In genomic region chr14:34843011-34843554, GRCh38 we compare ENCODE assay signal across 1 cellular context.
TF ChIP-seq lines count a peak whose summit lies in the region.

No MANE protein-coding gene starts in this region.

TF ChIP-seq in K562, 482 proteins besides CTCF, POLR2A, EP300 and RAD21 (continued from another document and continues in another):
- no peak for TF ChIP-seq ARID3A (IDR thresholded peaks at IDR 0.05; ENCODE audit: borderline replicate concordance, low read depth, low read length)
- TF ChIP-seq ZBTB26 (CRISPR knock-in tag; IDR thresholded peaks at IDR 0.05) = no peak
- peak; percentile 85 for TF ChIP-seq ZNF384 (IDR thresholded peaks at IDR 0.05; ENCODE audit: low read depth, low read length)
- no peak for TF ChIP-seq CTBP1 (IDR thresholded peaks at IDR 0.05; ENCODE audit: borderline replicate concordance)
- TF ChIP-seq SMARCC2 (IDR thresholded peaks at IDR 0.05; ENCODE audit: low read depth) = no peak
- no peak for TF ChIP-seq PCBP2 (IDR thresholded peaks at IDR 0.05; ENCODE audit: low read depth, low read length, poor library complexity, severe bottlenecking)
- TF ChIP-seq TARDBP (IDR thresholded peaks at IDR 0.05) = no peak
- no peak for TF ChIP-seq ATF2 (CRISPR knock-in tag; IDR thresholded peaks at IDR 0.05)
- TF ChIP-seq NFIC (IDR thresholded peaks at IDR 0.05) = peak; percentile 59
- TF ChIP-seq, protein P1, sequence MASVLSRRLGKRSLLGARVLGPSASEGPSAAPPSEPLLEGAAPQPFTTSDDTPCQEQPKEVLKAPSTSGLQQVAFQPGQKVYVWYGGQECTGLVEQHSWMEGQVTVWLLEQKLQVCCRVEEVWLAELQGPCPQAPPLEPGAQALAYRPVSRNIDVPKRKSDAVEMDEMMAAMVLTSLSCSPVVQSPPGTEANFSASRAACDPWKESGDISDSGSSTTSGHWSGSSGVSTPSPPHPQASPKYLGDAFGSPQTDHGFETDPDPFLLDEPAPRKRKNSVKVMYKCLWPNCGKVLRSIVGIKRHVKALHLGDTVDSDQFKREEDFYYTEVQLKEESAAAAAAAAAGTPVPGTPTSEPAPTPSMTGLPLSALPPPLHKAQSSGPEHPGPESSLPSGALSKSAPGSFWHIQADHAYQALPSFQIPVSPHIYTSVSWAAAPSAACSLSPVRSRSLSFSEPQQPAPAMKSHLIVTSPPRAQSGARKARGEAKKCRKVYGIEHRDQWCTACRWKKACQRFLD (CRISPR knock-in tag; IDR thresholded peaks at IDR 0.05) = no peak
- TF ChIP-seq ILF3 (IDR thresholded peaks at IDR 0.05; ENCODE audit: borderline replicate concordance) = no peak
- no peak for TF ChIP-seq CBX3 (IDR thresholded peaks at IDR 0.05; ENCODE audit: borderline replicate concordance in 1 of 2, low read length in 2 of 2)
- no peak for TF ChIP-seq HMG20A (CRISPR knock-in tag; conservative IDR thresholded peaks at IDR 0.05)
- no peak for TF ChIP-seq CBFA2T3 (IDR thresholded peaks at IDR 0.05)
- no peak for TF ChIP-seq ZNF134 (CRISPR knock-in tag; conservative IDR thresholded peaks at IDR 0.05)
- TF ChIP-seq, protein P2, sequence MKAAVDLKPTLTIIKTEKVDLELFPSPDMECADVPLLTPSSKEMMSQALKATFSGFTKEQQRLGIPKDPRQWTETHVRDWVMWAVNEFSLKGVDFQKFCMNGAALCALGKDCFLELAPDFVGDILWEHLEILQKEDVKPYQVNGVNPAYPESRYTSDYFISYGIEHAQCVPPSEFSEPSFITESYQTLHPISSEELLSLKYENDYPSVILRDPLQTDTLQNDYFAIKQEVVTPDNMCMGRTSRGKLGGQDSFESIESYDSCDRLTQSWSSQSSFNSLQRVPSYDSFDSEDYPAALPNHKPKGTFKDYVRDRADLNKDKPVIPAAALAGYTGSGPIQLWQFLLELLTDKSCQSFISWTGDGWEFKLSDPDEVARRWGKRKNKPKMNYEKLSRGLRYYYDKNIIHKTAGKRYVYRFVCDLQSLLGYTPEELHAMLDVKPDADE (conservative IDR thresholded peaks at IDR 0.05; ENCODE audit: control insufficient read depth, low read depth, low read length) = no peak
- no peak for TF ChIP-seq ZNF224 (CRISPR knock-in tag; IDR thresholded peaks at IDR 0.05)
- no peak for TF ChIP-seq LEF1 (IDR thresholded peaks at IDR 0.05)
- TF ChIP-seq ZBTB12 (CRISPR knock-in tag; IDR thresholded peaks at IDR 0.05) = no peak
- TF ChIP-seq ZNF79 (CRISPR knock-in tag; IDR thresholded peaks at IDR 0.05; ENCODE audit: low read depth) = no peak
- TF ChIP-seq, protein P3, sequence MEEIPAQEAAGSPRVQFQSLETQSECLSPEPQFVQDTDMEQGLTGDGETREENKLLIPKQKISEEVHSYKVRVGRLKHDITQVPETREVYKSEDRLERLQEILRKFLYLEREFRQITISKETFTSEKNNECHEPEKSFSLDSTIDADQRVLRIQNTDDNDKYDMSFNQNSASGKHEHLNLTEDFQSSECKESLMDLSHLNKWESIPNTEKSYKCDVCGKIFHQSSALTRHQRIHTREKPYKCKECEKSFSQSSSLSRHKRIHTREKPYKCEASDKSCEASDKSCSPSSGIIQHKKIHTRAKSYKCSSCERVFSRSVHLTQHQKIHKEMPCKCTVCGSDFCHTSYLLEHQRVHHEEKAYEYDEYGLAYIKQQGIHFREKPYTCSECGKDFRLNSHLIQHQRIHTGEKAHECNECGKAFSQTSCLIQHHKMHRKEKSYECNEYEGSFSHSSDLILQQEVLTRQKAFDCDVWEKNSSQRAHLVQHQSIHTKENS (CRISPR knock-in tag; IDR thresholded peaks at IDR 0.05) = no peak
- no peak for TF ChIP-seq KLF13 (tag; IDR thresholded peaks at IDR 0.05; ENCODE audit: borderline replicate concordance, low read depth)
- TF ChIP-seq ZNF24 (IDR thresholded peaks at IDR 0.05) = no peak
- TF ChIP-seq NFE2L1 (tag; IDR thresholded peaks at IDR 0.05; ENCODE audit: borderline replicate concordance, low read depth) = peak; percentile 79
- no peak for TF ChIP-seq STAG1 (CRISPR knock-in tag; IDR thresholded peaks at IDR 0.05; ENCODE audit: borderline replicate concordance)
- no peak for TF ChIP-seq SMAD4 (CRISPR knock-in tag; conservative IDR thresholded peaks at IDR 0.05)
- TF ChIP-seq TBL1XR1 (IDR thresholded peaks at IDR 0.05; ENCODE audit: low read length in 2 of 2) = no peak
- no peak for TF ChIP-seq ZFPM2 (CRISPR knock-in tag; IDR thresholded peaks at IDR 0.05)
- no peak for TF ChIP-seq SMAD1 (IDR thresholded peaks at IDR 0.05; ENCODE audit: low read depth, low read length, partially characterized antibody)
- TF ChIP-seq NEUROD1 (IDR thresholded peaks at IDR 0.05; ENCODE audit: borderline replicate concordance, low read depth, low read length, partially characterized antibody) = no peak
- TF ChIP-seq, protein P4, sequence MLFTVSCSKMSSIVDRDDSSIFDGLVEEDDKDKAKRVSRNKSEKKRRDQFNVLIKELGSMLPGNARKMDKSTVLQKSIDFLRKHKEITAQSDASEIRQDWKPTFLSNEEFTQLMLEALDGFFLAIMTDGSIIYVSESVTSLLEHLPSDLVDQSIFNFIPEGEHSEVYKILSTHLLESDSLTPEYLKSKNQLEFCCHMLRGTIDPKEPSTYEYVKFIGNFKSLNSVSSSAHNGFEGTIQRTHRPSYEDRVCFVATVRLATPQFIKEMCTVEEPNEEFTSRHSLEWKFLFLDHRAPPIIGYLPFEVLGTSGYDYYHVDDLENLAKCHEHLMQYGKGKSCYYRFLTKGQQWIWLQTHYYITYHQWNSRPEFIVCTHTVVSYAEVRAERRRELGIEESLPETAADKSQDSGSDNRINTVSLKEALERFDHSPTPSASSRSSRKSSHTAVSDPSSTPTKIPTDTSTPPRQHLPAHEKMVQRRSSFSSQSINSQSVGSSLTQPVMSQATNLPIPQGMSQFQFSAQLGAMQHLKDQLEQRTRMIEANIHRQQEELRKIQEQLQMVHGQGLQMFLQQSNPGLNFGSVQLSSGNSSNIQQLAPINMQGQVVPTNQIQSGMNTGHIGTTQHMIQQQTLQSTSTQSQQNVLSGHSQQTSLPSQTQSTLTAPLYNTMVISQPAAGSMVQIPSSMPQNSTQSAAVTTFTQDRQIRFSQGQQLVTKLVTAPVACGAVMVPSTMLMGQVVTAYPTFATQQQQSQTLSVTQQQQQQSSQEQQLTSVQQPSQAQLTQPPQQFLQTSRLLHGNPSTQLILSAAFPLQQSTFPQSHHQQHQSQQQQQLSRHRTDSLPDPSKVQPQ (CRISPR knock-in tag; IDR thresholded peaks at IDR 0.05; ENCODE audit: borderline replicate concordance) = no peak
- TF ChIP-seq THAP7 (CRISPR knock-in tag; IDR thresholded peaks at IDR 0.05) = no peak
- TF ChIP-seq TCF3 (CRISPR knock-in tag; IDR thresholded peaks at IDR 0.05) = no peak
- TF ChIP-seq FUS (optimal IDR thresholded peaks at IDR 0.05; ENCODE audit: low read depth, low read length) = no peak
- TF ChIP-seq CCNT2 (IDR thresholded peaks at IDR 0.05; ENCODE audit: borderline replicate concordance, extremely low read depth, insufficient read length, low read depth, low read length) = no peak
- no peak for TF ChIP-seq MYNN (IDR thresholded peaks at IDR 0.05)
- TF ChIP-seq MYNN (CRISPR knock-in tag; IDR thresholded peaks at IDR 0.05) = no peak
- TF ChIP-seq ATF4 (CRISPR knock-in tag; IDR thresholded peaks at IDR 0.05) = no peak
- TF ChIP-seq, protein P5, sequence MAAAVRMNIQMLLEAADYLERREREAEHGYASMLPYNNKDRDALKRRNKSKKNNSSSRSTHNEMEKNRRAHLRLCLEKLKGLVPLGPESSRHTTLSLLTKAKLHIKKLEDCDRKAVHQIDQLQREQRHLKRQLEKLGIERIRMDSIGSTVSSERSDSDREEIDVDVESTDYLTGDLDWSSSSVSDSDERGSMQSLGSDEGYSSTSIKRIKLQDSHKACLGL (CRISPR knock-in tag; IDR thresholded peaks at IDR 0.05; ENCODE audit: borderline replicate concordance, poor library complexity, severe bottlenecking) = no peak
- no peak for TF ChIP-seq ZNF274 (IDR thresholded peaks at IDR 0.05; ENCODE audit: borderline replicate concordance, low read depth, low read length)
- TF ChIP-seq ZNF76 (CRISPR knock-in tag; IDR thresholded peaks at IDR 0.05; ENCODE audit: borderline replicate concordance) = no peak
- TF ChIP-seq KDM4B (IDR thresholded peaks at IDR 0.05; ENCODE audit: borderline replicate concordance in 2 of 2, low read depth in 1 of 2) = no peak
- TF ChIP-seq PBX2 (CRISPR knock-in tag; IDR thresholded peaks at IDR 0.05; ENCODE audit: low read depth) = no peak
- peak; percentile 46; the same call in 1 of the 2 replicates for TF ChIP-seq PBX2 (tag; conservative IDR thresholded peaks at IDR 0.05; ENCODE audit: low read depth)
- peak; percentile 82 for TF ChIP-seq MAFK (IDR thresholded peaks at IDR 0.05; ENCODE audit: low read length)
- peak; percentile 67 for TF ChIP-seq SMARCA4 (IDR thresholded peaks at IDR 0.05)
- no peak for TF ChIP-seq EGR1 (conservative IDR thresholded peaks at IDR 0.05)
- no peak for TF ChIP-seq CBFB (CRISPR knock-in tag; IDR thresholded peaks at IDR 0.05)
- TF ChIP-seq DIDO1 (tag; IDR thresholded peaks at IDR 0.05; ENCODE audit: low read depth) = no peak
- no peak for TF ChIP-seq PHF21A (IDR thresholded peaks at IDR 0.05; ENCODE audit: borderline replicate concordance, low read depth)
- TF ChIP-seq MIER1 (IDR thresholded peaks at IDR 0.05; ENCODE audit: low read depth) = no peak
- TF ChIP-seq MEF2A (IDR thresholded peaks at IDR 0.05; ENCODE audit: control insufficient read depth, low read depth, low read length) = no peak
